ENCODE assay signal across 8 cellular contexts in genomic region chr19:58543826-58544590, GRCh38. TPM values are rescaled to one million over a fixed set of nuclear protein-coding genes. Genes with fewer than 3 reads are reported as not detected.
DNase-seq lines count a peak whose midpoint lies in the region; ATAC-seq and TF ChIP-seq lines count a peak whose summit lies in the region.

TSS of gene TRIM28 (plus strand) at chr19:58544064. CDS start at chr19:58544758, 694 bp downstream.

- TF ChIP-seq CTCF in GM10266 (IDR thresholded peaks at IDR 0.05; ENCODE audit: control insufficient read depth, insufficient read depth, low read depth, missing control alignments) = no peak

- no peaks in the 10 kb centered on the region for H3K27me3 ChIP-seq in aorta (ENCODE audit: control insufficient read depth in 1 of 2, insufficient read depth in 2 of 2, low read length in 1 of 2)

- ATAC-seq in HG02610 (IDR thresholded peaks at IDR 0.05; ENCODE audit: unreplicated experiment) (peak; percentile 78), aorta (ENCODE audit: low FRiP score) (peak; percentile 99)

- no peaks in the 10 kb centered on the region for H3K9me3 ChIP-seq in aorta (ENCODE audit: control insufficient read depth, low read length)

- peaks cover 33% of the 10 kb centered on the region for H3K36me3 Mint-ChIP-seq in activated naive CD8-positive, alpha-beta T cell treated with anti-CD3 and anti-CD28 coated beads for 36 hours

- peaks cover 0 to 10% of the 10 kb centered on the region in 2 donors for H3K36me3 ChIP-seq in aorta (ENCODE audit: control insufficient read depth in 1 of 2, insufficient read depth in 2 of 2, low read length in 1 of 2)

- DNase-seq in GM10266 (ENCODE audit: extremely low spot score) (peak; percentile 100), cardiac septum (ENCODE audit: low spot score) (peak; percentile 99), pulmonary artery endothelial cell (ENCODE audit: low read depth, low spot score) (peak; percentile 93), aorta (peak; percentile 99), NCI-H1048 (lab: John Stamatoyannopoulos, UW) (no peak)
- DNase-seq in activated naive CD8-positive, alpha-beta T cell treated with anti-CD3 and anti-CD28 coated beads for 36 hours = peak; percentile 100

- no peaks in the 10 kb centered on the region for H3K9me3 Mint-ChIP-seq in activated naive CD8-positive, alpha-beta T cell treated with anti-CD3 and anti-CD28 coated beads for 36 hours

- intact Hi-C loops in cardiac septum (cut with DNase I) (loop anchor here (1.0 kb wide), 1 partner anchor 45 kb away; no protein-coding TSS in a partner anchor), aorta (cut with DNase I) (no loop called here)

- peak within 1 kb of the TSS; percentile 45 to 78 for H3K27ac ChIP-seq in aorta (ENCODE audit: low read depth in 1 of 2, low read length in 2 of 2)

- H3K27me3 Mint-ChIP-seq in activated naive CD8-positive, alpha-beta T cell treated with anti-CD3 and anti-CD28 coated beads for 36 hours = peaks cover 38% of the 10 kb centered on the region

- H3K4me1 ChIP-seq in aorta (ENCODE audit: control insufficient read depth in 1 of 2, insufficient read depth in 2 of 2, low read length in 2 of 2) = no peaks in the 10 kb centered on the region

- WGBS in aorta, 2 donors = 0% methylated on average over 65 to 73 of the region's 73 CpGs

- peak within 1 kb of the TSS; percentile 92 to 93 for H3K4me3 ChIP-seq in aorta (ENCODE audit: low read length in 2 of 2)

- peak within 1 kb of the TSS; percentile 94 for H3K4me3 Mint-ChIP-seq in activated naive CD8-positive, alpha-beta T cell treated with anti-CD3 and anti-CD28 coated beads for 36 hours

- H3K27ac Mint-ChIP-seq in activated naive CD8-positive, alpha-beta T cell treated with anti-CD3 and anti-CD28 coated beads for 36 hours = peak within 1 kb of the TSS; percentile 97

- peaks cover 24% of the 10 kb centered on the region for H3K4me1 Mint-ChIP-seq in activated naive CD8-positive, alpha-beta T cell treated with anti-CD3 and anti-CD28 coated beads for 36 hours

TF ChIP-seq in PFSK-1, 5 proteins besides CTCF, POLR2A, EP300 and RAD21:
- TF ChIP-seq REST (IDR thresholded peaks at IDR 0.05; ENCODE audit: insufficient read depth in 1 of 2, low read depth in 2 of 2, low read length in 2 of 2) (peak in 1 of 2 experiments; percentile 68; a peak in 1 of 4 replicates), POLR2AphosphoS5 (IDR thresholded peaks at IDR 0.05; ENCODE audit: low read depth, low read length) (peak; percentile 97), SIN3A (IDR thresholded peaks at IDR 0.05; ENCODE audit: borderline replicate concordance, insufficient read depth, low read length) (peak; percentile 73; the same call in 1 of the 2 replicates), TAF1 (IDR thresholded peaks at IDR 0.05; ENCODE audit: borderline replicate concordance, insufficient read depth, low read length) (peak; percentile 93), FOXP2 (optimal IDR thresholded peaks at IDR 0.05; ENCODE audit: borderline replicate concordance, extremely low read depth, extremely low read length, insufficient read depth) (peak; percentile 12)

RNA-seq across cellular contexts. Expression of gene TRIM28, which starts in this region (rescaled TPM):
- 981 TPM for polyA plus RNA-seq in PFSK-1 (2012; ENCODE audit: insufficient read length, low read depth)
- 100 to 1,000 TPM; 671 to 701 TPM for total RNA-seq in activated naive CD8-positive, alpha-beta T cell treated with anti-CD3 and anti-CD28 coated beads for 36 hours
- total RNA-seq in cardiac septum (140 TPM), pulmonary artery endothelial cell (526 and 542 TPM in 2 replicates), aorta (100 to 1,000 TPM; 167 to 179 TPM)
- 100 to 1,000 TPM in 1 of 2 donors, 10 to 100 TPM in 1; 76.5 to 210 TPM for polyA plus RNA-seq in aorta
